ENCODE assay signal across 14 cellular contexts in genomic region chr17:73090396-73091202, GRCh38. TPM values are rescaled to one million over a fixed set of nuclear protein-coding genes. Genes with fewer than 3 reads are reported as not detected.
DNase-seq lines count a peak whose midpoint lies in the region; ATAC-seq and TF ChIP-seq lines count a peak whose summit lies in the region.
"Had no signal": no experiment of that assay in that cellular context is flagged by ENCODE, and none has a peak within 500 bp of the region (broad histone marks: within the 10 kb centered on the region; RNA-seq: fewer than 3 reads in every experiment).

No MANE protein-coding gene starts in this region.

- WGBS in right cardiac atrium: 86% methylated on average over 11 of the region's 11 CpGs
- WGBS in liver: 57% methylated on average over 11 of the region's 11 CpGs
- 76 to 83% methylated on average over 11 of the region's 11 CpGs for WGBS in thyroid gland, 2 donors

- H3K36me3 Mint-ChIP-seq in activated T-helper 1 cell treated with anti-CD3 and anti-CD28 coated beads, Interleukin-12 subunit alpha, Interleukin-12 subunit beta, Interleukin-2, Interleukin-4 antibody, amounts not matched to agents 30 ng/mL and 10 ng/mL and 1 ng/mL, durations not matched to agents 14 hours and 24 hours and 36 hours (ENCODE audit: low read depth): peaks cover 25% of the 10 kb centered on the region
- peaks cover 18% of the 10 kb centered on the region for H3K36me3 Mint-ChIP-seq in Calu3 (ENCODE audit: insufficient read depth, unreplicated experiment)

- BruUV-seq in Calu3 (replicated peaks; lab: Mats Ljungman, UMichigan): no TSS peak

- H3K27me3 ChIP-seq in right cardiac atrium (ENCODE audit: control insufficient read depth, insufficient read depth) (no peaks in the 10 kb centered on the region), liver (ENCODE audit: control insufficient read depth in 4 of 4, insufficient read depth in 4 of 4, low read length in 3 of 4) (no peaks in the 10 kb centered on the region), thyroid gland (no peaks in the 10 kb centered on the region)

- peaks cover 3% of the 10 kb centered on the region for H3K4me1 ChIP-seq in right cardiac atrium (ENCODE audit: control insufficient read depth, insufficient read depth, low read length)
- peaks cover 11 to 32% (median 27%) of the 10 kb centered on the region in 4 donors for H3K4me1 ChIP-seq in liver (ENCODE audit: control insufficient read depth in 4 of 4, insufficient read depth in 4 of 4, low read length in 3 of 4)
- peaks cover 22 to 24% of the 10 kb centered on the region in 2 donors for H3K4me1 ChIP-seq in thyroid gland

- peak in 1 of 2 donors; percentile 49 for TF ChIP-seq RAD21 in liver (IDR thresholded peaks at IDR 0.05)

- peaks cover 22% of the 10 kb centered on the region for H3K4me1 Mint-ChIP-seq in activated T-helper 1 cell treated with anti-CD3 and anti-CD28 coated beads, Interleukin-12 subunit alpha, Interleukin-12 subunit beta, Interleukin-2, Interleukin-4 antibody, amounts not matched to agents 30 ng/mL and 10 ng/mL and 1 ng/mL, durations not matched to agents 14 hours and 24 hours and 36 hours (ENCODE audit: low read depth)
- no peaks in the 10 kb centered on the region for H3K4me1 Mint-ChIP-seq in Calu3 (ENCODE audit: low read depth, unreplicated experiment)

- peak overlapping the region; percentile 23 for H3K4me3 Mint-ChIP-seq in activated T-helper 1 cell treated with anti-CD3 and anti-CD28 coated beads, Interleukin-12 subunit alpha, Interleukin-12 subunit beta, Interleukin-2, Interleukin-4 antibody, amounts not matched to agents 30 ng/mL and 10 ng/mL and 1 ng/mL, durations not matched to agents 14 hours and 24 hours and 36 hours
- H3K4me3 Mint-ChIP-seq in Calu3 (ENCODE audit: low read depth, unreplicated experiment): no peak overlapping the region
- H3K4me3 Mint-ChIP-seq: dendritic cell treated with granulocyte-macrophage colony-stimulating factor and Interleukin-4, amounts not matched to agents 40 ng/mL and 50 ng/mL, for 4 days had no signal

- intact Hi-C loops in cardiac septum (cut with DNase I): no loop called here
- intact Hi-C loops in right cardiac atrium (cut with DNase I): loop anchor here in 1 of 4 donors (10.0 kb wide), 1 partner anchor 106 kb away; no protein-coding TSS in a partner anchor
- intact Hi-C loops in activated T-helper 1 cell treated with anti-CD3 and anti-CD28 coated beads, Interleukin-12 subunit alpha, Interleukin-12 subunit beta, Interleukin-2, Interleukin-4 antibody, amounts not matched to agents 30 ng/mL and 10 ng/mL and 1 ng/mL, durations not matched to agents 14 hours and 24 hours and 36 hours (cut with micrococcal nuclease): loop anchor here (5.0 kb wide), 1 partner anchor 498 kb away; no protein-coding TSS in a partner anchor
- intact Hi-C loops in thyroid gland (cut with DNase I): no loop called here
- intact Hi-C loops in Calu3 (cut with micrococcal nuclease; ENCODE audit: unreplicated experiment): no loop called here
- intact Hi-C loops in posterior cingulate gyrus (cut with DNase I): loop anchor here (5.0 kb wide), 2 partner anchors 102 to 103 kb away; partner anchors contain the start of gene COG1

- DNase-seq in cardiac septum (ENCODE audit: low spot score): peak; percentile 17
- DNase-seq in right cardiac atrium: no peak
- no peak for DNase-seq in activated T-helper 1 cell treated with anti-CD3 and anti-CD28 coated beads, Interleukin-12 subunit alpha, Interleukin-12 subunit beta, Interleukin-2, Interleukin-4 antibody, amounts not matched to agents 30 ng/mL and 10 ng/mL and 1 ng/mL, durations not matched to agents 14 hours and 24 hours and 36 hours (ENCODE audit: low spot score)
- DNase-seq in thyroid gland: peak in 1 of 2 donors; percentile 17
- DNase-seq in AG08396 (ENCODE audit: low spot score): no peak
- DNase-seq in Calu3: no peak
- no peak for DNase-seq in posterior cingulate gyrus
- DNase-seq: activated effector memory CD4-positive, alpha-beta T cell treated with anti-CD3 and anti-CD28 coated beads, Interleukin-2, amount 50 U/mL, for 16 hours; foreskin fibroblast; NCI-H510A; WERI-Rb-1 had no signal

- CTCF ChIA-PET in Calu3 (lab: Charles Lee): no interaction called here

- H3K27ac ChIP-seq in right cardiac atrium (ENCODE audit: low read length): no peak overlapping the region
- H3K27ac ChIP-seq in liver (ENCODE audit: low read depth in 1 of 2, low read length in 2 of 2): peak overlapping the region; percentile 23 to 63
- H3K27ac ChIP-seq in thyroid gland: peak overlapping the region; percentile 49 to 74 (median 70)

- TF ChIP-seq CTCF in liver (IDR thresholded peaks at IDR 0.05; ENCODE audit: low read depth, low read length, missing input control) (no peak), thyroid gland (IDR thresholded peaks at IDR 0.05) (no peak), Calu3 (IDR thresholded peaks at IDR 0.05; ENCODE audit: unreplicated experiment) (no peak)

- H3K9me3 Mint-ChIP-seq in activated T-helper 1 cell treated with anti-CD3 and anti-CD28 coated beads, Interleukin-12 subunit alpha, Interleukin-12 subunit beta, Interleukin-2, Interleukin-4 antibody, amounts not matched to agents 30 ng/mL and 10 ng/mL and 1 ng/mL, durations not matched to agents 14 hours and 24 hours and 36 hours: no peaks in the 10 kb centered on the region
- H3K9me3 Mint-ChIP-seq in Calu3 (ENCODE audit: low read depth, unreplicated experiment): no peaks in the 10 kb centered on the region
- H3K9me3 Mint-ChIP-seq: dendritic cell treated with granulocyte-macrophage colony-stimulating factor and Interleukin-4, amounts not matched to agents 40 ng/mL and 50 ng/mL, for 4 days had no signal

- H3K4me3 ChIP-seq in right cardiac atrium (ENCODE audit: low read length) (no peak overlapping the region), liver (ENCODE audit: low read depth in 1 of 3, low read length in 3 of 3) (peak overlapping the region in 1 of 3 donors; percentile 31), thyroid gland (replicated peaks in 1 of 3) (peak overlapping the region in 1 of 3 donors; percentile 67)

- ATAC-seq in right cardiac atrium: no peak
- ATAC-seq: Right ventricle myocardium inferior had no signal

- no peak overlapping the region for H3K9ac ChIP-seq in liver (ENCODE audit: low read depth in 1 of 2, low read length in 2 of 2)

- peaks cover 4% of the 10 kb centered on the region for H3K27me3 Mint-ChIP-seq in activated T-helper 1 cell treated with anti-CD3 and anti-CD28 coated beads, Interleukin-12 subunit alpha, Interleukin-12 subunit beta, Interleukin-2, Interleukin-4 antibody, amounts not matched to agents 30 ng/mL and 10 ng/mL and 1 ng/mL, durations not matched to agents 14 hours and 24 hours and 36 hours (ENCODE audit: insufficient read depth)
- peaks cover 10% of the 10 kb centered on the region for H3K27me3 Mint-ChIP-seq in Calu3 (ENCODE audit: unreplicated experiment)
- H3K27me3 Mint-ChIP-seq: dendritic cell treated with granulocyte-macrophage colony-stimulating factor and Interleukin-4, amounts not matched to agents 40 ng/mL and 50 ng/mL, for 4 days had no signal

- H3K27ac Mint-ChIP-seq in activated T-helper 1 cell treated with anti-CD3 and anti-CD28 coated beads, Interleukin-12 subunit alpha, Interleukin-12 subunit beta, Interleukin-2, Interleukin-4 antibody, amounts not matched to agents 30 ng/mL and 10 ng/mL and 1 ng/mL, durations not matched to agents 14 hours and 24 hours and 36 hours: no peak overlapping the region
- H3K27ac Mint-ChIP-seq in Calu3 (ENCODE audit: unreplicated experiment): no peak overlapping the region
- H3K27ac Mint-ChIP-seq: dendritic cell treated with granulocyte-macrophage colony-stimulating factor and Interleukin-4, amounts not matched to agents 40 ng/mL and 50 ng/mL, for 4 days had no signal

- H3K36me3 ChIP-seq in liver (ENCODE audit: control insufficient read depth in 4 of 4, insufficient read depth in 3 of 4, low read depth in 1 of 4, low read length in 3 of 4) (peaks cover 0 to 10% (median 8%) of the 10 kb centered on the region in 4 donors), thyroid gland (peaks cover 5 to 7% of the 10 kb centered on the region in 2 donors)

- no peak for TF ChIP-seq POLR2A in thyroid gland (IDR thresholded peaks at IDR 0.05)

- H3K9me3 ChIP-seq in right cardiac atrium (ENCODE audit: control insufficient read depth, low read length) (no peaks in the 10 kb centered on the region), liver (ENCODE audit: control insufficient read depth in 4 of 4, low read length in 3 of 4) (no peaks in the 10 kb centered on the region), thyroid gland (no peaks in the 10 kb centered on the region)

TF ChIP-seq in liver, 16 proteins besides CTCF, POLR2A, EP300 and RAD21 (continues in another document):
- TF ChIP-seq MAX (IDR thresholded peaks at IDR 0.05): peak; percentile 29
- peak in 1 of 2 donors; percentile 31 for TF ChIP-seq RXRA (IDR thresholded peaks at IDR 0.05)
- no peak for TF ChIP-seq JUND (IDR thresholded peaks at IDR 0.05)
- TF ChIP-seq HNF4A (conservative IDR thresholded peaks at IDR 0.05): peak; percentile 79 to 80
- no peak for TF ChIP-seq TAF1 (conservative IDR thresholded peaks at IDR 0.05)
- no peak for TF ChIP-seq ATF3 (IDR thresholded peaks at IDR 0.05)
- peak; percentile 33 for TF ChIP-seq YY1 (IDR thresholded peaks at IDR 0.05)
- TF ChIP-seq NR2F2 (IDR thresholded peaks at IDR 0.05): no peak
- peak; percentile 71 for TF ChIP-seq FOXA2 (IDR thresholded peaks at IDR 0.05)

RNA-seq across cellular contexts. Expression of gene SLC39A11, which starts 1.9 kb away (rescaled TPM):
- total RNA-seq in cardiac septum (7.2 TPM), right cardiac atrium (10 to 100 TPM in 1 of 4 donors, 1 to 10 TPM in 3; 9.8 to 12.6 (median 9.9) TPM), liver (10 to 100 TPM; 34.6 to 44.9 TPM), thyroid gland (100 to 1,000 TPM in 2 of 4 donors, 10 to 100 TPM in 2; 55.1 to 123 (median 97.0) TPM), Calu3 (2022) (60.3 and 70.1 TPM in 2 replicates)
- polyA plus RNA-seq in right cardiac atrium (3.2 TPM), liver (10 to 100 TPM; 18.9 to 21.8 TPM)
- 20.9 and 25.7 TPM in 2 replicates for total RNA-seq in activated T-helper 1 cell treated with anti-CD3 and anti-CD28 coated beads, Interleukin-12 subunit alpha, Interleukin-12 subunit beta, Interleukin-2, Interleukin-4 antibody, amounts not matched to agents 30 ng/mL and 10 ng/mL and 1 ng/mL, durations not matched to agents 14 hours and 24 hours and 36 hours

Comparison
In these comparisons a context has a peak if more than half of its experiments do, and no peak if none do; other contexts are left out.
1. intact Hi-C loops: an anchor here in activated T-helper 1 cell treated with anti-CD3 and anti-CD28 coated beads, Interleukin-12 subunit alpha, Interleukin-12 subunit beta, Interleukin-2, Interleukin-4 antibody, amounts not matched to agents 30 ng/mL and 10 ng/mL and 1 ng/mL, durations not matched to agents 14 hours and 24 hours and 36 hours (5.0 kb wide) and posterior cingulate gyrus (5.0 kb wide); none called in cardiac septum, thyroid gland and Calu3.